Comparison of ENCODE assay signal across 27 cellular contexts in the genomic region with DNA sequence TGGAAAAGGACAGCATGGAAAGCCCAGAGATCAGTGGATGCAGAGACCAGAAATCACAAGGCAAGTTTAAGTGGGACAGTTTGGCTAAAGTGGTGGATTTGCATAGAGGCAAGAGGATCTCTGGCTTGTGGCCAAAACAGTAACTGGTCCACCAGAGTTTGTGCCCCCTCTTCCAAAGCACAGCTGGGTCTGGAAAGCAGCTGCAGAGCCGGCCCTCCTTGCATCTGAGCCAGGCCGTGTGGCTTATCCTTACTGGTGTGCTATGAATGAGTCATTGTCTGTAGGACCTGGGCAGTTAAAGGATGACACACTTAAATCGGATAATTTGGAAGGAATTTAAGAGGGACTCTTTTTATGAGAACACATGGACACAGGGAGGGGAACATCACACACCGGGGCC.
DNase-seq lines count a peak whose midpoint lies in the region; ATAC-seq, FAIRE-seq and TF ChIP-seq lines count a peak whose summit lies in the region.
"Had no signal": no experiment of that assay in that cellular context is flagged by ENCODE, and none has a peak within 500 bp of the region (broad histone marks: within the 10 kb centered on the region; RNA-seq: fewer than 3 reads in every experiment).

No MANE protein-coding gene starts in this region.

- intact Hi-C loops in right cardiac atrium (cut with DNase I) (no loop called here), Right ventricle myocardium inferior (cut with DNase I) (no loop called here), lower lobe of right lung (cut with DNase I) (no loop called here)

- TF ChIP-seq CTCF in bronchial epithelial cell (IDR thresholded peaks at IDR 0.05; ENCODE audit: insufficient read depth, low read length, severe bottlenecking) (no peak), lower lobe of right lung (IDR thresholded peaks at IDR 0.05) (no peak)

- H3K4me3 ChIP-seq in right cardiac atrium (ENCODE audit: low read length) = no peak overlapping the region
- H3K4me3 ChIP-seq in bronchial epithelial cell (ENCODE audit: low read depth, low read length) = no peak overlapping the region
- H3K4me3 ChIP-seq in lower lobe of right lung = no peak overlapping the region
- H3K4me3 ChIP-seq: GM12878, smooth muscle cell, testis, vagina had no signal

- H3K27me3 ChIP-seq in right cardiac atrium (ENCODE audit: control insufficient read depth, insufficient read depth) (no peaks in the 10 kb centered on the region), bronchial epithelial cell (ENCODE audit: control insufficient read depth, insufficient read depth, low read length) (no peaks in the 10 kb centered on the region), lower lobe of right lung (ENCODE audit: low read depth) (no peaks in the 10 kb centered on the region)
- H3K27me3 ChIP-seq: testis, vagina had no signal

- WGBS in right cardiac atrium = 62% methylated on average over 4 of the region's 4 CpGs

- peak; percentile 32 for FAIRE-seq in bronchial epithelial cell (lab: Jason Lieb, UNC)
- FAIRE-seq: GM12878, HTR-8/SVneo, keratinocyte, TTC549 had no signal

- no peaks in the 10 kb centered on the region for H3K9me3 ChIP-seq in right cardiac atrium (ENCODE audit: control insufficient read depth, low read length)
- H3K9me3 ChIP-seq in lower lobe of right lung = no peaks in the 10 kb centered on the region
- H3K9me3 ChIP-seq: testis, vagina had no signal

- H3K4me1 ChIP-seq in right cardiac atrium (ENCODE audit: control insufficient read depth, insufficient read depth, low read length) (peaks cover 1% of the 10 kb centered on the region), lower lobe of right lung (no peaks in the 10 kb centered on the region)
- H3K4me1 ChIP-seq: testis, vagina had no signal

- H3K36me3 ChIP-seq in bronchial epithelial cell (ENCODE audit: control insufficient read depth, insufficient read depth, low read length) (no peaks in the 10 kb centered on the region), lower lobe of right lung (no peaks in the 10 kb centered on the region)
- H3K36me3 ChIP-seq: vagina had no signal

- peak; percentile 41 to 63 for ATAC-seq in right cardiac atrium
- ATAC-seq in Right ventricle myocardium inferior = no peak
- no peak for ATAC-seq in lower lobe of right lung
- ATAC-seq: activated CD4-positive, alpha-beta T cell treated with anti-CD3 and anti-CD28 coated beads for 36 hours; activated T-cell treated with anti-CD3 and anti-CD28 coated beads, Interleukin-2, amount 50 U/mL, for 4 hours; GM12878; T-cell had no signal

- H3K27ac ChIP-seq in right cardiac atrium (ENCODE audit: low read length) (no peak overlapping the region), lower lobe of right lung (no peak overlapping the region)
- H3K27ac ChIP-seq: epithelial cell of prostate, testis, vagina had no signal

- DNase-seq in right cardiac atrium = peak in 1 of 3 donors; percentile 16
- no peak for DNase-seq in Right ventricle myocardium inferior (ENCODE audit: missing footprints)
- DNase-seq in RKO (ENCODE audit: low spot score) = peak; percentile 20
- DNase-seq in bronchial epithelial cell (ENCODE audit: low read depth) = no peak
- DNase-seq in cerebellum (ENCODE audit: low spot score) = no peak
- no peak for DNase-seq in lower lobe of right lung
- no peak for DNase-seq in activated CD8-positive, alpha-beta memory T cell treated with anti-CD3 and anti-CD28 coated beads for 24 hours
- no peak for DNase-seq in pons (ENCODE audit: low spot score)
- DNase-seq: activated CD4-positive, alpha-beta T cell treated with anti-CD3 and anti-CD28 coated beads for 36 hours; activated naive CD4-positive, alpha-beta T cell treated with anti-CD3 and anti-CD28 coated beads for 36 hours; activated T-cell treated with anti-CD3 and anti-CD28 coated beads, Interleukin-2, amount 50 U/mL, for 4 hours; CD4-positive, CD25-positive, alpha-beta regulatory T cell; DMS153; foreskin melanocyte; NCI-H1417 treated with DMSO at 0.1 percent for 48 hours; NCI-H524; nucleus accumbens; stimulated activated naive CD4-positive, alpha-beta T cell; T-cell; testis had no signal

Comparison
In these comparisons a context has a peak if more than half of its experiments do, and no peak if none do; other contexts are left out.
1. ATAC-seq: peak in right cardiac atrium (2 of 2); none in Right ventricle myocardium inferior (single experiment) and lower lobe of right lung (0 of 2).